ENCODE assay signal across 1 cellular context in the genomic region with DNA sequence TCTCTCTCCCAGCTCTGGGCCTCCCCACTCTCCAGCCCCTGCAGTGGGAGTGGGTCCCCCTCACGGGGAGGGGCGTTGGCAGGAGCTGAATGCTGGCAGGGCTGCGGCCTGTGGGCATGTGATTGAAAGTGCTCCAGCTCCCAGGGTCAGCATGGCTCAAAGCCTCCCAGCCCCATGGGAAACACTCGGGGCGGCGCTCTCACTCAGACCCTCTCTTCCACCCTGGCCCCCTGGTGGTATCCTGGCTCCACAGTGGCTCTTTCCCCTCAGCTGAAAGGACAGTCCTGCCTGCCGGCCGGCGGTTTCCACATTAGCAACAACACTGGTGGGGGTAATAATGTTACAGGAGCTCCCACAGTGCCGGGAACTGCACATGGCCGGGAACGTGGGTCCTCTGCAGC.
TF ChIP-seq lines count a peak whose summit lies in the region.

No MANE protein-coding gene starts in this region.

TF ChIP-seq in HEK293, 187 proteins besides CTCF, POLR2A, EP300 and RAD21 (continued from another document):
- TF ChIP-seq ZIC2 (tag by site-specific recombination; IDR thresholded peaks at IDR 0.05) = peak; percentile 15; the same call in 1 of the 2 replicates
